Comparison of ENCODE assay signal across 18 cellular contexts in genomic region chr5:154473581-154474266, GRCh38. TPM values are rescaled to one million over a fixed set of nuclear protein-coding genes. Genes with fewer than 3 reads are reported as not detected.
DNase-seq lines count a peak whose midpoint lies in the region; ATAC-seq and TF ChIP-seq lines count a peak whose summit lies in the region.
"Had no signal": no experiment of that assay in that cellular context is flagged by ENCODE, and none has a peak within 500 bp of the region (broad histone marks: within the 10 kb centered on the region; RNA-seq: fewer than 3 reads in every experiment).

No MANE protein-coding gene starts in this region.

- no TSS peak for BruUV-seq in mammary epithelial cell (replicated peaks; lab: Mats Ljungman, UMichigan)

- H3K36me3 ChIP-seq in smooth muscle cell (ENCODE audit: low read depth) (no peaks in the 10 kb centered on the region), mammary epithelial cell (ENCODE audit: insufficient read depth, low read length) (no peaks in the 10 kb centered on the region)
- H3K36me3 ChIP-seq: neutrophil had no signal

- peaks cover 29% of the 10 kb centered on the region for H3K4me1 ChIP-seq in smooth muscle cell (ENCODE audit: low read depth)
- peaks cover 10% of the 10 kb centered on the region for H3K4me1 ChIP-seq in mammary epithelial cell (ENCODE audit: insufficient read depth, low read length)

- in situ Hi-C loops in mammary epithelial cell (cut with MboI; ENCODE audit: low sequenced_read_pairs in 2 of 2), result no loop called here

- H3K79me2 ChIP-seq in smooth muscle cell (ENCODE audit: low read depth), result peaks cover 42% of the 10 kb centered on the region
- H3K79me2 ChIP-seq in mammary epithelial cell (ENCODE audit: insufficient read depth, low read length), result no peaks in the 10 kb centered on the region

- ATAC-seq in HG03354 (IDR thresholded peaks at IDR 0.05; ENCODE audit: poor library complexity, severe bottlenecking, unreplicated experiment), result no peak
- ATAC-seq: K562, Panc1 had no signal

- H4K20me1 ChIP-seq in smooth muscle cell (ENCODE audit: low read depth), result no peaks in the 10 kb centered on the region
- peaks cover 1% of the 10 kb centered on the region for H4K20me1 ChIP-seq in mammary epithelial cell (ENCODE audit: insufficient read depth, low read length)

- H3K4me1 Mint-ChIP-seq in activated naive CD4-positive, alpha-beta T cell treated with anti-CD3 and anti-CD28 coated beads for 36 hours (ENCODE audit: low read depth), result peaks cover 52% of the 10 kb centered on the region
- H3K4me1 Mint-ChIP-seq in activated T-helper 1 cell treated with anti-CD3 and anti-CD28 coated beads, Interleukin-12 subunit alpha, Interleukin-12 subunit beta, Interleukin-2, Interleukin-4 antibody, amounts not matched to agents 30 ng/mL and 10 ng/mL and 1 ng/mL, durations not matched to agents 14 hours and 24 hours and 36 hours (ENCODE audit: low read depth), result peaks cover 32% of the 10 kb centered on the region

- H2AFZ ChIP-seq in smooth muscle cell (ENCODE audit: low read depth), result peak overlapping the region; percentile 75
- no peak overlapping the region for H2AFZ ChIP-seq in mammary epithelial cell (ENCODE audit: low read depth, low read length)

- dilution Hi-C loops in mammary epithelial cell (cut with HindIII; ENCODE audit: low sequenced_read_pairs), result no loop called here

- DNase-seq in activated naive CD4-positive, alpha-beta T cell treated with anti-CD3 and anti-CD28 coated beads for 36 hours, result no peak
- no peak for DNase-seq in activated naive CD4-positive, alpha-beta T cell (lab: John Stamatoyannopoulos, UW)
- no peak for DNase-seq in activated T-helper 1 cell treated with anti-CD3 and anti-CD28 coated beads, Interleukin-12 subunit alpha, Interleukin-12 subunit beta, Interleukin-2, Interleukin-4 antibody, amounts not matched to agents 30 ng/mL and 10 ng/mL and 1 ng/mL, durations not matched to agents 14 hours and 24 hours and 36 hours (ENCODE audit: low spot score)
- peak; percentile 35 for DNase-seq in iPS-NIHi11 (ENCODE audit: low spot score)
- DNase-seq in smooth muscle cell (lab: John Stamatoyannopoulos, UW; ENCODE audit: unreplicated experiment), result no peak
- DNase-seq in NCI-H2227 treated with DMSO at 0.1 percent for 48 hours (lab: John Stamatoyannopoulos, UW), result no peak
- DNase-seq in mammary epithelial cell, result no peak
- DNase-seq: activated CD4-positive, alpha-beta T cell treated with anti-CD3 and anti-CD28 coated beads, Interleukin-2, amount 50 U/mL, for 48 hours; DMS153; NCI-H1417 had no signal

- H3K4me3 ChIP-seq in smooth muscle cell, result peak overlapping the region; percentile 65
- no peak overlapping the region for H3K4me3 ChIP-seq in mammary epithelial cell (replicated peaks in 1 of 3; ENCODE audit: insufficient read depth in 1 of 3, low read depth in 2 of 3, low read length in 3 of 3)
- H3K4me3 ChIP-seq: K562 had no signal

- H3K27me3 Mint-ChIP-seq in activated naive CD4-positive, alpha-beta T cell treated with anti-CD3 and anti-CD28 coated beads for 36 hours (ENCODE audit: low read depth), result peaks cover 77% of the 10 kb centered on the region
- peaks cover 86% of the 10 kb centered on the region for H3K27me3 Mint-ChIP-seq in activated T-helper 1 cell treated with anti-CD3 and anti-CD28 coated beads, Interleukin-12 subunit alpha, Interleukin-12 subunit beta, Interleukin-2, Interleukin-4 antibody, amounts not matched to agents 30 ng/mL and 10 ng/mL and 1 ng/mL, durations not matched to agents 14 hours and 24 hours and 36 hours (ENCODE audit: insufficient read depth)

- no peak overlapping the region for H3K27ac Mint-ChIP-seq in activated naive CD4-positive, alpha-beta T cell treated with anti-CD3 and anti-CD28 coated beads for 36 hours
- H3K27ac Mint-ChIP-seq in activated T-helper 1 cell treated with anti-CD3 and anti-CD28 coated beads, Interleukin-12 subunit alpha, Interleukin-12 subunit beta, Interleukin-2, Interleukin-4 antibody, amounts not matched to agents 30 ng/mL and 10 ng/mL and 1 ng/mL, durations not matched to agents 14 hours and 24 hours and 36 hours, result peak overlapping the region; percentile 83
- H3K27ac Mint-ChIP-seq: dendritic cell treated with granulocyte-macrophage colony-stimulating factor and Interleukin-4, amounts not matched to agents 40 ng/mL and 50 ng/mL, for 4 days had no signal

- H3K9me3 ChIP-seq in smooth muscle cell (replicated peaks; ENCODE audit: low read depth) (no peaks in the 10 kb centered on the region), mammary epithelial cell (replicated peaks; ENCODE audit: insufficient read depth, low read length) (no peaks in the 10 kb centered on the region)
- H3K9me3 ChIP-seq: neutrophil had no signal

- H3K36me3 Mint-ChIP-seq in activated naive CD4-positive, alpha-beta T cell treated with anti-CD3 and anti-CD28 coated beads for 36 hours (ENCODE audit: low read depth), result no peaks in the 10 kb centered on the region
- peaks cover 10% of the 10 kb centered on the region for H3K36me3 Mint-ChIP-seq in activated T-helper 1 cell treated with anti-CD3 and anti-CD28 coated beads, Interleukin-12 subunit alpha, Interleukin-12 subunit beta, Interleukin-2, Interleukin-4 antibody, amounts not matched to agents 30 ng/mL and 10 ng/mL and 1 ng/mL, durations not matched to agents 14 hours and 24 hours and 36 hours (ENCODE audit: low read depth)

- H3K27ac ChIP-seq in smooth muscle cell (ENCODE audit: low read depth) (no peak overlapping the region), mammary epithelial cell (ENCODE audit: insufficient read depth, low read depth, low read length) (no peak overlapping the region)
- H3K27ac ChIP-seq: neutrophil had no signal

- peak overlapping the region; percentile 18 for H3K4me3 Mint-ChIP-seq in activated naive CD4-positive, alpha-beta T cell treated with anti-CD3 and anti-CD28 coated beads for 36 hours
- H3K4me3 Mint-ChIP-seq in activated T-helper 1 cell treated with anti-CD3 and anti-CD28 coated beads, Interleukin-12 subunit alpha, Interleukin-12 subunit beta, Interleukin-2, Interleukin-4 antibody, amounts not matched to agents 30 ng/mL and 10 ng/mL and 1 ng/mL, durations not matched to agents 14 hours and 24 hours and 36 hours, result no peak overlapping the region
- H3K4me3 Mint-ChIP-seq: dendritic cell treated with granulocyte-macrophage colony-stimulating factor and Interleukin-4, amounts not matched to agents 40 ng/mL and 50 ng/mL, for 4 days had no signal

- intact Hi-C loops in activated naive CD4-positive, alpha-beta T cell treated with anti-CD3 and anti-CD28 coated beads for 36 hours (cut with micrococcal nuclease), result loop anchor here (1.0 kb wide), 1 partner anchor 14 kb away; no protein-coding TSS in a partner anchor
- intact Hi-C loops in activated T-helper 1 cell treated with anti-CD3 and anti-CD28 coated beads, Interleukin-12 subunit alpha, Interleukin-12 subunit beta, Interleukin-2, Interleukin-4 antibody, amounts not matched to agents 30 ng/mL and 10 ng/mL and 1 ng/mL, durations not matched to agents 14 hours and 24 hours and 36 hours (cut with micrococcal nuclease), result loop anchor here (1.0 to 5.0 kb wide), 2 partner anchors 10 to 1254 kb away; no protein-coding TSS in a partner anchor
- intact Hi-C loops in mammary epithelial cell (cut with micrococcal nuclease), result no loop called here

- TF ChIP-seq CTCF in smooth muscle cell (IDR thresholded peaks at IDR 0.05; ENCODE audit: borderline replicate concordance, insufficient read depth, poor library complexity, severe bottlenecking) (no peak), mammary epithelial cell (conservative IDR thresholded peaks at IDR 0.05 in 1 of 2, IDR thresholded peaks at IDR 0.05 in 1 of 2; ENCODE audit: extremely low read depth in 1 of 2, insufficient read depth in 1 of 2, low read depth in 1 of 2, low read length in 2 of 2) (no peak)

- H3K27me3 ChIP-seq in smooth muscle cell (ENCODE audit: low read depth) (peaks cover 2% of the 10 kb centered on the region), mammary epithelial cell (ENCODE audit: insufficient read depth, low read length) (peaks cover 73% of the 10 kb centered on the region)

- WGBS in smooth muscle cell (ENCODE audit: low lambda C conversion rate), result 5% methylated on average over 40 of the region's 40 CpGs
- 18% methylated on average over 27 of the region's 40 CpGs for WGBS in mammary epithelial cell (ENCODE audit: low coverage, missing lambda C conversion rate)

- H3K9me3 Mint-ChIP-seq in activated naive CD4-positive, alpha-beta T cell treated with anti-CD3 and anti-CD28 coated beads for 36 hours, result no peaks in the 10 kb centered on the region
- H3K9me3 Mint-ChIP-seq in activated T-helper 1 cell treated with anti-CD3 and anti-CD28 coated beads, Interleukin-12 subunit alpha, Interleukin-12 subunit beta, Interleukin-2, Interleukin-4 antibody, amounts not matched to agents 30 ng/mL and 10 ng/mL and 1 ng/mL, durations not matched to agents 14 hours and 24 hours and 36 hours, result no peaks in the 10 kb centered on the region
- H3K9me3 Mint-ChIP-seq: dendritic cell treated with granulocyte-macrophage colony-stimulating factor and Interleukin-4, amounts not matched to agents 40 ng/mL and 50 ng/mL, for 4 days; T-helper 2 cell treated with Interferon-gamma antibody and Interleukin-4, amounts not matched to agents 5 μg/mL and 100 μg/mL, for 36 hours had no signal

- CTCF ChIA-PET in activated naive CD4-positive, alpha-beta T cell treated with anti-CD3 and anti-CD28 coated beads for 36 hours (lab: Charles Lee), result interaction anchor here (0.8 to 2.8 kb wide), 4 partner anchors 13 to 174 kb away, joined by 3 to 12 read pairs (median 5); no protein-coding TSS in a partner anchor
- CTCF ChIA-PET in mammary epithelial cell (lab: Charles Lee; ENCODE audit: low non-redundant PET), result no interaction called here

- H3K9ac ChIP-seq in smooth muscle cell (ENCODE audit: low read depth), result peak overlapping the region; percentile 23
- H3K9ac ChIP-seq in mammary epithelial cell (ENCODE audit: insufficient read depth, low read length), result no peak overlapping the region

- peak overlapping the region; percentile 95 for H3K4me2 ChIP-seq in smooth muscle cell
- no peak overlapping the region for H3K4me2 ChIP-seq in mammary epithelial cell (ENCODE audit: insufficient read depth, low read depth, low read length)

- peaks cover 10% of the 10 kb centered on the region for H3F3A ChIP-seq in smooth muscle cell (ENCODE audit: low read depth)

RNA-seq across cellular contexts. Expression of gene HAND1, which starts 4.3 kb away (rescaled TPM):
- total RNA-seq in activated naive CD4-positive, alpha-beta T cell treated with anti-CD3 and anti-CD28 coated beads for 36 hours, result not detected
- total RNA-seq in activated T-helper 1 cell treated with anti-CD3 and anti-CD28 coated beads, Interleukin-12 subunit alpha, Interleukin-12 subunit beta, Interleukin-2, Interleukin-4 antibody, amounts not matched to agents 30 ng/mL and 10 ng/mL and 1 ng/mL, durations not matched to agents 14 hours and 24 hours and 36 hours, result not detected in 2 replicates
- total RNA-seq in smooth muscle cell, result 25.2 and 36.3 TPM in 2 replicates
- polyA plus RNA-seq in smooth muscle cell, result 18.2 and 68.4 TPM in 2 replicates
- not detected for total RNA-seq in mammary epithelial cell
- not detected for polyA plus RNA-seq in mammary epithelial cell
- polyA minus RNA-seq in mammary epithelial cell, result not detected
- total RNA-seq: fibroblast of villous mesenchyme, K562, NCI-H460 had no signal
- polyA plus RNA-seq: K562 had no signal

RNA-seq across cellular contexts. Expression of gene SAP30L, which starts 27.9 kb away (rescaled TPM):
- total RNA-seq in activated naive CD4-positive, alpha-beta T cell treated with anti-CD3 and anti-CD28 coated beads for 36 hours, result 10 to 100 TPM; 29.3 to 30.3 TPM
- total RNA-seq in activated T-helper 1 cell treated with anti-CD3 and anti-CD28 coated beads, Interleukin-12 subunit alpha, Interleukin-12 subunit beta, Interleukin-2, Interleukin-4 antibody, amounts not matched to agents 30 ng/mL and 10 ng/mL and 1 ng/mL, durations not matched to agents 14 hours and 24 hours and 36 hours, result 37.5 and 44.4 TPM in 2 replicates
- total RNA-seq in smooth muscle cell, result 29.9 and 44.2 TPM in 2 replicates
- polyA plus RNA-seq in smooth muscle cell, result 32.7 and 41.6 TPM in 2 replicates
- total RNA-seq in mammary epithelial cell, result 10 to 100 TPM; 21.7 to 34.9 TPM
- polyA plus RNA-seq in mammary epithelial cell, result 18.4 TPM
- polyA minus RNA-seq in mammary epithelial cell, result 3.8 TPM

Comparison
In these comparisons a context has a peak if more than half of its experiments do, and no peak if none do; other contexts are left out.
1. RNA of gene HAND1, which starts 4.3 kb away (total RNA-seq): 25.2 to 36.3 TPM in smooth muscle cell; not detected in activated naive CD4-positive, alpha-beta T cell treated with anti-CD3 and anti-CD28 coated beads for 36 hours, not detected in activated T-helper 1 cell treated with anti-CD3 and anti-CD28 coated beads, Interleukin-12 subunit alpha, Interleukin-12 subunit beta, Interleukin-2, Interleukin-4 antibody, amounts not matched to agents 30 ng/mL and 10 ng/mL and 1 ng/mL, durations not matched to agents 14 hours and 24 hours and 36 hours and not detected in mammary epithelial cell; every median in the first group is over 10 times any median in the second.